Comparison of ENCODE assay signal across 11 cellular contexts in genomic region chr16:48511716-48512115, GRCh38.
"Had no signal": no experiment of that assay in that cellular context is flagged by ENCODE, and none has a peak within 500 bp of the region (broad histone marks: within the 10 kb centered on the region; RNA-seq: fewer than 3 reads in every experiment).

No MANE protein-coding gene starts in this region.

- H3K27me3 Mint-ChIP-seq: activated CD4-positive, alpha-beta T cell treated with anti-CD3 and anti-CD28 coated beads, Interleukin-2, amount 10 ng/mL, durations not matched to agents 7 days and 5 days had no signal

- H3K36me3 ChIP-seq: adrenal gland, upper lobe of left lung had no signal

- DNase-seq: activated CD4-positive, alpha-beta T cell treated with anti-CD3 and anti-CD28 coated beads, Interleukin-2, amount 10 ng/mL, durations not matched to agents 7 days and 5 days; activated CD4-positive, CD25-positive, alpha-beta regulatory T cell; activated CD8-positive, alpha-beta memory T cell treated with anti-CD3 and anti-CD28 coated beads for 24 hours; activated naive CD4-positive, alpha-beta T cell treated with anti-CD3 and anti-CD28 coated beads for 36 hours; dermis blood vessel endothelial cell; immature natural killer cell; nephron progenitor cell; SK-N-SH; upper lobe of left lung had no signal

- H3K9me3 ChIP-seq: adrenal gland, SK-N-SH, upper lobe of left lung had no signal

- H3K27ac Mint-ChIP-seq: activated CD4-positive, alpha-beta T cell treated with anti-CD3 and anti-CD28 coated beads, Interleukin-2, amount 10 ng/mL, durations not matched to agents 7 days and 5 days; activated naive CD4-positive, alpha-beta T cell treated with anti-CD3 and anti-CD28 coated beads for 36 hours had no signal

- H3K27ac ChIP-seq: adrenal gland, upper lobe of left lung had no signal

- H3K9me3 Mint-ChIP-seq: activated CD4-positive, alpha-beta T cell treated with anti-CD3 and anti-CD28 coated beads, Interleukin-2, amount 10 ng/mL, durations not matched to agents 7 days and 5 days; activated naive CD4-positive, alpha-beta T cell treated with anti-CD3 and anti-CD28 coated beads for 36 hours had no signal

- H3K27me3 ChIP-seq: adrenal gland, upper lobe of left lung had no signal

- H3K4me3 ChIP-seq: adrenal gland, upper lobe of left lung had no signal

- H3K4me1 ChIP-seq: adrenal gland, upper lobe of left lung had no signal

- H3K4me1 Mint-ChIP-seq: activated CD4-positive, alpha-beta T cell treated with anti-CD3 and anti-CD28 coated beads, Interleukin-2, amount 10 ng/mL, durations not matched to agents 7 days and 5 days; central memory CD8-positive, alpha-beta T cell; immature natural killer cell had no signal

- H3K4me3 Mint-ChIP-seq: activated CD4-positive, alpha-beta T cell treated with anti-CD3 and anti-CD28 coated beads, Interleukin-2, amount 10 ng/mL, durations not matched to agents 7 days and 5 days; activated naive CD4-positive, alpha-beta T cell treated with anti-CD3 and anti-CD28 coated beads for 36 hours; central memory CD8-positive, alpha-beta T cell; immature natural killer cell; nephron progenitor cell had no signal
